13 cellular contexts compared by ENCODE assay signal in the genomic region with DNA sequence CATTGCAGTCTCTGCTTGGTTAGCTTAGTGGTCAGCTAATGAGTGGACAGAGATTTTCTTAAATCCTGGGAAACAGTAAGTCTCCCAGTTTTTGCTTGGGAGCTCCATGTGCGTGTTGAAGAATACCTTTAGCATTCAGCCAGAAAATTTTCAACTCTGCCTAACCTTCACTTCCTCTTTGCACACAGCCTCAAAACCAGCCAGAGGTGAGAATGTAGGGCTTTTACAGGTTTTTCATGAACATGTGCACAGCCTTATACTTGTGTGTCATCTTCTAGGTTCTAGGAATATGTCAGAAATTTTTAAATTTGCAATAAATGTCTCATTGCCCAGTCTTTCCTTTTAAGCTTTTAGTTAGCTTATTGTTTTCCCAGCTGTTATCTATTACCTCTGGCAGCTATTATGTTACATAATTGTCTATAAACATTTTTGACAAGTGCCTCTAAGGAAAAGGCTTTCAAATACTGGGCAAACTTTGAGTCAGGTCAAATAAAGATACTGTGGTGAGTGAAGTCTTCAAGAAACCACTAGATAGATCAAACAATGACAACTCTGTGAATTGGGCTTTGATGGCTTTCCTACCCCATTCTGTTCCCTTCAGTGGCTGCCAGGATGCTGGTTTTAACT. TPM values are rescaled to one million over a fixed set of nuclear protein-coding genes. Genes with fewer than 3 reads are reported as not detected.
DNase-seq lines count a peak whose midpoint lies in the region; ATAC-seq, FAIRE-seq and TF ChIP-seq lines count a peak whose summit lies in the region.
"Had no signal": no experiment of that assay in that cellular context is flagged by ENCODE, and none has a peak within 500 bp of the region (broad histone marks: within the 10 kb centered on the region; RNA-seq: fewer than 3 reads in every experiment).

No MANE protein-coding gene starts in this region.

- TF ChIP-seq EP300 in GM12878 (IDR thresholded peaks at IDR 0.05; ENCODE audit: borderline replicate concordance in 1 of 2, control insufficient read depth in 1 of 2, low read depth in 2 of 2, low read length in 2 of 2): no peak

- WGBS in GM12878 (ENCODE audit: insufficient coverage, insufficient replicate concordance, low lambda C conversion rate, missing lambda C conversion rate): 82% methylated on average over 1 of the region's 1 CpG

- BruUV-seq in GM12878 (replicated peaks; lab: Mats Ljungman, UMichigan): no TSS peak

- H3K27me3 ChIP-seq in BJ (ENCODE audit: control insufficient read depth, insufficient read depth, low read length): no peaks in the 10 kb centered on the region
- H3K27me3 ChIP-seq in GM12878 (replicated peaks in 1 of 2; ENCODE audit: control insufficient read depth in 2 of 2, insufficient read depth in 2 of 2, low read length in 1 of 2): no peaks in the 10 kb centered on the region

- POLR2A ChIA-PET in BJ (lab: Charles Lee) (no interaction called here), HEK293 (lab: Yijun Ruan, JAX) (interaction anchor here (1.5 kb wide), 1 partner anchor 24 kb away, joined by 4 read pairs; no protein-coding TSS in a partner anchor), GM12878 (lab: Charles Lee) (no interaction called here)

- TF ChIP-seq POLR2A in GM12878 (IDR thresholded peaks at IDR 0.05; ENCODE audit: low read depth, low read length): no peak

- H3K9ac ChIP-seq in GM12878 (ENCODE audit: control insufficient read depth, insufficient read depth, low read length): no peak overlapping the region

- no peak for TF ChIP-seq CTCF in BJ (IDR thresholded peaks at IDR 0.05; ENCODE audit: insufficient read depth, low read depth, low read length)
- no peak for TF ChIP-seq CTCF in HEK293 (tag by site-specific recombination; IDR thresholded peaks at IDR 0.05)
- TF ChIP-seq CTCF in GM12878 (IDR thresholded peaks at IDR 0.05 in 2 of 3, conservative IDR thresholded peaks at IDR 0.05 in 1 of 3; ENCODE audit: control insufficient read depth in 2 of 3, extremely low read depth in 1 of 3, insufficient read depth in 1 of 3, low read depth in 3 of 3, low read length in 3 of 3): no peak

- CTCF ChIA-PET in BJ (lab: Yijun Ruan, JAX) (interaction anchor here (0.6 kb wide), 1 partner anchor 401 kb away, joined by 3 read pairs; no protein-coding TSS in a partner anchor), HEK293 (lab: Yijun Ruan, JAX) (interaction anchor here (0.7 to 1.1 kb wide), 2 partner anchors 11 to 99 kb away, joined by 3 to 11 read pairs; no protein-coding TSS in a partner anchor), GM12878 (lab: Yijun Ruan, JAX) (no interaction called here)

- SMC1A ChIA-PET in GM12878 (lab: Charles Lee; ENCODE audit: uncharacterized antibody, unreplicated experiment): interaction anchor here (1.3 kb wide), 1 partner anchor 15 kb away, joined by 3 read pairs; no protein-coding TSS in a partner anchor

- in situ Hi-C loops in GM12878 (cut with MboI): no loop called here

- H3K4me3 ChIP-seq in BJ (ENCODE audit: low read depth, low read length) (no peak overlapping the region), HEK293 (ENCODE audit: low read depth, low read length) (no peak overlapping the region), GM12878 (no peak overlapping the region)

- no peak overlapping the region for H3K4me2 ChIP-seq in GM12878 (ENCODE audit: control insufficient read depth, insufficient read depth)

- ATAC-seq in GM12878 (no peak), GM18909 (IDR thresholded peaks at IDR 0.05; ENCODE audit: poor library complexity, unreplicated experiment) (no peak)

- RAD21 ChIA-PET in GM12878 (lab: Charles Lee; ENCODE audit: unreplicated experiment): no interaction called here

- intact Hi-C loops in GM12878 (cut with micrococcal nuclease; ENCODE audit: unreplicated experiment): no loop called here

- TF ChIP-seq RAD21 in GM12878 (IDR thresholded peaks at IDR 0.05; ENCODE audit: insufficient read depth, low read depth, low read length): no peak

- no peak for FAIRE-seq in GM12878 (lab: Jason Lieb, UNC)

- no peak overlapping the region for H2AFZ ChIP-seq in GM12878 (ENCODE audit: control insufficient read depth, low read depth, low read length)

- H3K79me2 ChIP-seq in GM12878 (ENCODE audit: control insufficient read depth, insufficient read depth, low read length): no peaks in the 10 kb centered on the region

- no peaks in the 10 kb centered on the region for H4K20me1 ChIP-seq in GM12878 (ENCODE audit: control insufficient read depth, insufficient read depth)

- H3K4me1 ChIP-seq in HEK293 (ENCODE audit: control insufficient read depth, insufficient read depth, low read length) (peaks cover 22% of the 10 kb centered on the region; the same call in 1 of the 2 replicates), GM12878 (ENCODE audit: control insufficient read depth, insufficient read depth, low read length) (no peaks in the 10 kb centered on the region)

- H3K9me3 ChIP-seq in HEK293 (ENCODE audit: control insufficient read depth, insufficient read depth, low read depth, low read length): no peaks in the 10 kb centered on the region
- H3K9me3 ChIP-seq in GM12878 (replicated peaks; ENCODE audit: control insufficient read depth, insufficient read depth, low read length): no peaks in the 10 kb centered on the region; the same call in 2 of the 3 replicates

- DNase-seq in DMS 273 (lab: John Stamatoyannopoulos, UW; ENCODE audit: unreplicated experiment) (peak; percentile 13), DMS 273 treated with DMSO at 0.1 percent for 48 hours (lab: John Stamatoyannopoulos, UW) (no peak), BJ (ENCODE audit: low read depth) (peak; percentile 1), GM12878 (ENCODE audit: low read depth, low spot score) (no peak), NCI-H146 (lab: John Stamatoyannopoulos, UW) (no peak), NAMALWA (ENCODE audit: low spot score) (no peak)
- DNase-seq: AML-193, HCEC 1CT, NCI-H2029, NCI-H510A had no signal

- H3K36me3 ChIP-seq in BJ (ENCODE audit: control insufficient read depth, insufficient read depth, low read length) (no peaks in the 10 kb centered on the region), HEK293 (ENCODE audit: control insufficient read depth in 2 of 2, insufficient read depth in 1 of 2, low read length in 2 of 2) (peaks cover 0 to 4% of the 10 kb centered on the region in 2 experiments; a peak in 1 of 3 replicates), GM12878 (ENCODE audit: control insufficient read depth in 2 of 2, insufficient read depth in 2 of 2, low read length in 1 of 2) (no peaks in the 10 kb centered on the region)

- H3K27ac ChIP-seq in HEK293 (ENCODE audit: extremely low read depth, low read depth, low read length) (peak overlapping the region; percentile 54), GM12878 (ENCODE audit: control insufficient read depth, insufficient read depth) (no peak overlapping the region)
- H3K27ac ChIP-seq: 22Rv1 had no signal

TF ChIP-seq in HEK293, 187 proteins besides CTCF, POLR2A, EP300 and RAD21 (continues in another document):
- TF ChIP-seq ZBTB8A (tag by site-specific recombination; IDR thresholded peaks at IDR 0.05) (peak; percentile 45), BCL11A (tag by site-specific recombination; IDR thresholded peaks at IDR 0.05; ENCODE audit: low read depth) (no peak), ZNF549 (tag by site-specific recombination; IDR thresholded peaks at IDR 0.05) (peak; percentile 62; the same call in 1 of the 2 replicates)

TF ChIP-seq in GM12878, 131 proteins besides CTCF, POLR2A, EP300 and RAD21:
- TF ChIP-seq WRNIP1 (IDR thresholded peaks at IDR 0.05; ENCODE audit: borderline replicate concordance, low read depth, low read length) (no peak), ATF7 (IDR thresholded peaks at IDR 0.05; ENCODE audit: low read depth) (no peak), SMARCA5 (IDR thresholded peaks at IDR 0.05) (no peak), SPI1 (IDR thresholded peaks at IDR 0.05; ENCODE audit: borderline replicate concordance, insufficient read depth, low read depth, low read length) (peak; percentile 69; the same call in 1 of the 2 replicates)
TF ChIP-seq in GM12878: peak in this region for 1.

RNA-seq across cellular contexts. Expression of gene ADGRV1, which starts 12.7 kb away (rescaled TPM):
- polyA plus RNA-seq in BJ (2011; rRNA removed): 0.13 and 0.15 TPM in 2 replicates
- not detected in 2 replicates for polyA minus RNA-seq in BJ (2011; rRNA and poly(A)+ RNA removed)
- 128 and 131 TPM in 2 replicates for total RNA-seq in GM12878 (2013; cell fraction: nucleolus; rRNA removed)
- 0.11 and 0.49 TPM in 2 replicates for total RNA-seq in GM12878 (2014; rRNA removed)
- 0.22 and 0.32 TPM in 2 replicates for total RNA-seq in GM12878 (2014; rRNA removed; fragmentation: Illumina TruSeq; extraction: Trizol)
- 0.66 and 0.72 TPM in 2 replicates for total RNA-seq in GM12878 (2021)
- 6.7 TPM for polyA plus RNA-seq in GM12878 (2011; ENCODE audit: low read depth)
- 8.1 and 10.2 TPM in 2 replicates for polyA plus RNA-seq in GM12878 (2011; rRNA removed)
- polyA plus RNA-seq in GM12878 (2011; cell fraction: cytosol; rRNA removed): 2.8 and 3.6 TPM in 2 replicates
- 13.7 and 17.5 TPM in 2 replicates for polyA plus RNA-seq in GM12878 (2011; cell fraction: nucleus; rRNA removed)
- 8.1 and 8.3 TPM in 2 replicates for polyA plus RNA-seq in GM12878 (2012)
- polyA plus RNA-seq in GM12878 (2014; fragmentation: Illumina TruSeq; extraction: Trizol): 0.04 and 0.05 TPM in 2 replicates
- under 1 TPM in 1 of 2 experiments, not detected in 1; 0.05 TPM for polyA plus RNA-seq in GM12878 (2014; fragmentation: Nextera tagmentation; extraction: Ambion mirVana)
- polyA plus RNA-seq in GM12878 (2014; rRNA removed): 0.08 and 0.27 TPM in 2 replicates
- polyA plus RNA-seq in GM12878 (2016; fragmentation: Nextera tagmentation; extraction: Ambion mirVana): under 1 TPM; 0.16 to 0.32 TPM
- polyA minus RNA-seq in GM12878 (2011; rRNA and poly(A)+ RNA removed): 41.5 and 45.1 TPM in 2 replicates
- polyA minus RNA-seq in GM12878 (2011; cell fraction: cytosol; rRNA and poly(A)+ RNA removed): 4.9 and 5.9 TPM in 2 replicates
- 71.4 and 76.3 TPM in 2 replicates for polyA minus RNA-seq in GM12878 (2011; cell fraction: nucleus; rRNA and poly(A)+ RNA removed)

RNA-seq across cellular contexts. Expression of gene LYSMD3, which starts 41.9 kb away (rescaled TPM):
- polyA plus RNA-seq in BJ (2011; rRNA removed): 5.5 and 13.2 TPM in 2 replicates
- 6.1 and 6.6 TPM in 2 replicates for polyA minus RNA-seq in BJ (2011; rRNA and poly(A)+ RNA removed)
- total RNA-seq in GM12878 (2013; cell fraction: nucleolus; rRNA removed): 22.1 and 24.7 TPM in 2 replicates
- 7.2 and 9.5 TPM in 2 replicates for total RNA-seq in GM12878 (2014; rRNA removed)
- total RNA-seq in GM12878 (2014; rRNA removed; fragmentation: Illumina TruSeq; extraction: Trizol): 11.7 and 13.1 TPM in 2 replicates
- 12.0 and 13.5 TPM in 2 replicates for total RNA-seq in GM12878 (2021)
- 4.3 TPM for polyA plus RNA-seq in GM12878 (2011; ENCODE audit: low read depth)
- 15.3 and 28.3 TPM in 2 replicates for polyA plus RNA-seq in GM12878 (2011; rRNA removed)
- 4.5 and 5.1 TPM in 2 replicates for polyA plus RNA-seq in GM12878 (2011; cell fraction: cytosol; rRNA removed)
- polyA plus RNA-seq in GM12878 (2011; cell fraction: nucleus; rRNA removed): 4.9 and 5.6 TPM in 2 replicates
- polyA plus RNA-seq in GM12878 (2012): 10.0 and 13.2 TPM in 2 replicates
- polyA plus RNA-seq in GM12878 (2014; fragmentation: Illumina TruSeq; extraction: Trizol): 12.0 and 21.9 TPM in 2 replicates
- polyA plus RNA-seq in GM12878 (2014; fragmentation: Nextera tagmentation; extraction: Ambion mirVana): 1 to 10 TPM; 3.9 to 6.0 TPM
- 5.8 and 6.9 TPM in 2 replicates for polyA plus RNA-seq in GM12878 (2014; rRNA removed)
- polyA plus RNA-seq in GM12878 (2016; fragmentation: Nextera tagmentation; extraction: Ambion mirVana): 10 to 100 TPM; 17.1 to 22.5 TPM
- 6.6 and 10.9 TPM in 2 replicates for polyA minus RNA-seq in GM12878 (2011; rRNA and poly(A)+ RNA removed)
- polyA minus RNA-seq in GM12878 (2011; cell fraction: cytosol; rRNA and poly(A)+ RNA removed): 3.1 and 4.2 TPM in 2 replicates
- 4.5 and 5.9 TPM in 2 replicates for polyA minus RNA-seq in GM12878 (2011; cell fraction: nucleus; rRNA and poly(A)+ RNA removed)

Comparison
In these comparisons a context has a peak if more than half of its experiments do, and no peak if none do; other contexts are left out.
1. DNase-seq: peak in DMS 273 (single experiment) and BJ (single experiment); none in DMS 273 treated with DMSO at 0.1 percent for 48 hours (single experiment), GM12878 (single experiment), NCI-H146 (single experiment) and NAMALWA (single experiment).